Comparison of ENCODE assay signal across 24 cellular contexts in the genomic region with DNA sequence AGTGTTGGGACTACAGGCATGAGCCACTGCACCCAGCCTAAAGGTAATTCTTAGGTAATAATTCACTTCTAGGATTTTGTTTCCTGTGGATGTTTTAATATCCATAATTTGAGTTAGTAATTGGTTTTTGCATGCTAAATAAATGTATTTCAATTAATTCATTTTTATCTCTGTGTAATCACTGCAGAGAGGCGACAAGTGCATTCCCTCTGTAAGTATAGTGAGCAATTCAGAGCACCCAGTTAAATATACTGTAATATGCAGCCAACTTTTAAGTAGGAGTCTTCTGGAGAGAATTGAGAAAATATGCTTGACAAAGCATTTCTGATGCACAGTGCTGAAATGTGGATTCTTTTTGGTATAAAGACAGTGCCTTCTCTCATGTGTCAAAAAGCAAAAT.
"Had no signal": no experiment of that assay in that cellular context is flagged by ENCODE, and none has a peak within 500 bp of the region (broad histone marks: within the 10 kb centered on the region; RNA-seq: fewer than 3 reads in every experiment).

No MANE protein-coding gene starts in this region.

- H3K27ac ChIP-seq: left lung, neural progenitor cell, parathyroid adenoma, right atrium auricular region, suprapubic skin, transverse colon, upper lobe of right lung, uterus had no signal

- H2AFZ ChIP-seq: neural progenitor cell, parathyroid adenoma had no signal

- H3K4me2 ChIP-seq: neural progenitor cell, smooth muscle cell had no signal

- H3K27me3 ChIP-seq: left lung, neural progenitor cell, right atrium auricular region, suprapubic skin, transverse colon, upper lobe of right lung, uterus had no signal

- H3K9me3 ChIP-seq: left lung, right atrium auricular region, suprapubic skin, transverse colon, upper lobe of right lung, uterus had no signal

- H3K4me3 ChIP-seq: left lung, neural progenitor cell, right atrium auricular region, smooth muscle cell, suprapubic skin, transverse colon, upper lobe of right lung, uterus had no signal

- ATAC-seq: effector memory CD8-positive, alpha-beta T cell; left cardiac atrium; left lung; naive thymus-derived CD4-positive, alpha-beta T cell; sciatic nerve; stimulated activated naive CD8-positive, alpha-beta T cell treated with anti-CD3 and anti-CD28 coated beads, Interleukin-15, amount 100 ng/mL, for 72 hours; upper lobe of right lung had no signal

- H3K36me3 ChIP-seq: left lung, neural progenitor cell, right atrium auricular region, suprapubic skin, transverse colon, upper lobe of right lung, uterus had no signal

- FAIRE-seq: endometrium had no signal

- DNase-seq: cortex of kidney; effector memory CD8-positive, alpha-beta T cell; head of caudate nucleus; left cardiac atrium; left lung; mesendoderm; midbrain; naive thymus-derived CD4-positive, alpha-beta T cell; stimulated activated CD4-positive, alpha-beta T cell treated with anti-CD3 and anti-CD28 coated beads, Interleukin-12 subunit alpha, Interleukin-12 subunit beta, amount 100 ng/mL, for 4 hours; stimulated activated CD4-positive, alpha-beta T cell treated with anti-CD3 and anti-CD28 coated beads, Interleukin-1b, Interleukin-23, amount 100 ng/mL, for 48 hours; stimulated activated CD4-positive, alpha-beta T cell treated with anti-CD3 and anti-CD28 coated beads, Interleukin-4, amount 100 ng/mL, for 1 hour; stimulated activated CD8-positive, alpha-beta memory T cell treated with anti-CD3 and anti-CD28 coated beads, Interleukin-4, amount 100 ng/mL, for 48 hours; stimulated activated naive CD4-positive, alpha-beta T cell; stimulated activated naive CD8-positive, alpha-beta T cell treated with anti-CD3 and anti-CD28 coated beads, Interleukin-15, amount 100 ng/mL, for 72 hours; transverse colon; upper lobe of right lung; uterus had no signal

- H3K9ac ChIP-seq: neural progenitor cell, parathyroid adenoma had no signal
